In the genomic region with DNA sequence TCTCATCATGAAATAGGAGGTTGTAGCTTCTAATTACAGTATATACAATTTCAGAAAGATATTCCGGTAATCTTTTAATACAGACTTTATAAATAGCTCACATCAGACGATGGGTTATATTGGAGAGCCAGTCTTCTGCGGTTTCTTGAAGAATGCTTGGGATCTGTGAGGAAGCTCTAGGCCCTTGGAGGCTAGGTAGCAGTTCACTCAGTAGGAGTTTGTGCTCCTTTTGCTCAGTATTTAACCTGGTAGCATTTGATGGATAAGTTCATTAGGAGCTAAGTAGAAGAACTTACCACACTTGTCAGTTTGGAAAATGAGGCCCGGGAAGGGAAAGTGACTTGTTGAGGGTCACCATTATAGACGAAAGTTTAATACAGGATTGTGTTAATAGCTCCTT, we compare ENCODE assay signal across 8 cellular contexts. TPM values are rescaled to one million over a fixed set of nuclear protein-coding genes. Genes with fewer than 3 reads are reported as not detected.
A peak's percentile ranks its signal among the peaks of the same experiment; 100 is the strongest.
DNase-seq lines count a peak whose midpoint lies in the region; ATAC-seq and TF ChIP-seq lines count a peak whose summit lies in the region.

No MANE protein-coding gene starts in this region.

- H3K4me3 Mint-ChIP-seq in activated T-helper 2 cell treated with anti-CD3 and anti-CD28 coated beads, Interferon-gamma antibody, Interleukin-2, Interleukin-4, amounts not matched to agents 10 μg/mL and 5 μg/mL and 100 μg/mL, durations not matched to agents 14 hours and 24 hours and 36 hours (ENCODE audit: low read depth), result peak overlapping the region; percentile 80

- peaks cover 10% of the 10 kb centered on the region for H3K27me3 Mint-ChIP-seq in activated T-helper 2 cell treated with anti-CD3 and anti-CD28 coated beads, Interferon-gamma antibody, Interleukin-2, Interleukin-4, amounts not matched to agents 10 μg/mL and 5 μg/mL and 100 μg/mL, durations not matched to agents 14 hours and 24 hours and 36 hours (ENCODE audit: low read depth)

- peaks cover 54% of the 10 kb centered on the region for H4K20me1 ChIP-seq in hepatocyte (ENCODE audit: insufficient read depth, poor library complexity, severe bottlenecking)

- H3K4me1 ChIP-seq in hepatocyte (ENCODE audit: insufficient read depth), result no peaks in the 10 kb centered on the region
- no peaks in the 10 kb centered on the region for H3K4me1 ChIP-seq in effector memory CD4-positive, alpha-beta T cell (ENCODE audit: control insufficient read depth, insufficient read depth, low read length, poor library complexity, severe bottlenecking)

- H3K9me3 Mint-ChIP-seq in activated T-helper 2 cell treated with anti-CD3 and anti-CD28 coated beads, Interferon-gamma antibody, Interleukin-2, Interleukin-4, amounts not matched to agents 10 μg/mL and 5 μg/mL and 100 μg/mL, durations not matched to agents 14 hours and 24 hours and 36 hours, result no peaks in the 10 kb centered on the region

- peaks cover 3% of the 10 kb centered on the region for H3K36me3 ChIP-seq in hepatocyte (replicated peaks; ENCODE audit: insufficient read depth, low read depth)
- no peaks in the 10 kb centered on the region for H3K36me3 ChIP-seq in effector memory CD4-positive, alpha-beta T cell (ENCODE audit: control insufficient read depth, insufficient read depth, low read length)

- no peak overlapping the region for H3K27ac Mint-ChIP-seq in activated T-helper 2 cell treated with anti-CD3 and anti-CD28 coated beads, Interferon-gamma antibody, Interleukin-2, Interleukin-4, amounts not matched to agents 10 μg/mL and 5 μg/mL and 100 μg/mL, durations not matched to agents 14 hours and 24 hours and 36 hours

- DNase-seq in HL-60 (ENCODE audit: low read depth in 1 of 2, low spot score in 1 of 2) (no peak), hepatocyte (ENCODE audit: low spot score) (no peak)
- no peak for DNase-seq in activated T-helper 2 cell treated with anti-CD3 and anti-CD28 coated beads, Interferon-gamma antibody, Interleukin-2, Interleukin-4, amounts not matched to agents 10 μg/mL and 5 μg/mL and 100 μg/mL, durations not matched to agents 14 hours and 24 hours and 36 hours (ENCODE audit: low spot score)
- no peak for DNase-seq in effector memory CD4-positive, alpha-beta T cell

- WGBS in hepatocyte (ENCODE audit: low lambda C conversion rate, missing lambda C conversion rate), result 75% methylated on average over 5 of the region's 5 CpGs

- intact Hi-C loops in activated T-helper 2 cell treated with anti-CD3 and anti-CD28 coated beads, Interferon-gamma antibody, Interleukin-2, Interleukin-4, amounts not matched to agents 10 μg/mL and 5 μg/mL and 100 μg/mL, durations not matched to agents 14 hours and 24 hours and 36 hours (cut with micrococcal nuclease), result no loop called here

- H3K27ac ChIP-seq in HL-60 (replicated peaks) (peak overlapping the region; percentile 94), hepatocyte (peak overlapping the region; percentile 99), skin epidermis (peak overlapping the region in 15 of 21 experiments; percentile 91 to 100 (median 98))
- no peak overlapping the region for H3K27ac ChIP-seq in effector memory CD4-positive, alpha-beta T cell (ENCODE audit: insufficient read depth, low read length, poor library complexity, severe bottlenecking)

- peak overlapping the region; percentile 79 for H3K4me2 ChIP-seq in hepatocyte

- no peaks in the 10 kb centered on the region for H3K9me3 ChIP-seq in hepatocyte (ENCODE audit: low read depth)
- no peaks in the 10 kb centered on the region for H3K9me3 ChIP-seq in effector memory CD4-positive, alpha-beta T cell (ENCODE audit: control insufficient read depth, low read length)

- no peak overlapping the region for H2AFZ ChIP-seq in hepatocyte

- no peak for ATAC-seq in GM18498 (IDR thresholded peaks at IDR 0.05; ENCODE audit: unreplicated experiment)
- ATAC-seq in GM19452 (IDR thresholded peaks at IDR 0.05; ENCODE audit: unreplicated experiment), result no peak
- no peak for ATAC-seq in HG03521 (IDR thresholded peaks at IDR 0.05; ENCODE audit: unreplicated experiment)

- H3K36me3 Mint-ChIP-seq in activated T-helper 2 cell treated with anti-CD3 and anti-CD28 coated beads, Interferon-gamma antibody, Interleukin-2, Interleukin-4, amounts not matched to agents 10 μg/mL and 5 μg/mL and 100 μg/mL, durations not matched to agents 14 hours and 24 hours and 36 hours (ENCODE audit: low read depth), result peaks cover 9% of the 10 kb centered on the region

- H3K4me3 ChIP-seq in HL-60 (replicated peaks; ENCODE audit: insufficient read depth, low read length), result peak overlapping the region; percentile 79
- H3K4me3 ChIP-seq in hepatocyte, result peak overlapping the region; percentile 88
- peak overlapping the region in 5 of 7 experiments; percentile 69 to 97 (median 95) for H3K4me3 ChIP-seq in skin epidermis
- no peak overlapping the region for H3K4me3 ChIP-seq in effector memory CD4-positive, alpha-beta T cell (ENCODE audit: insufficient read depth, low read depth, low read length, poor library complexity, severe bottlenecking)

- peaks cover 75% of the 10 kb centered on the region for H3K79me2 ChIP-seq in hepatocyte

- H3K27me3 ChIP-seq in HL-60 (ENCODE audit: insufficient read depth, poor library complexity, severe bottlenecking) (no peaks in the 10 kb centered on the region), hepatocyte (no peaks in the 10 kb centered on the region)
- H3K27me3 ChIP-seq in effector memory CD4-positive, alpha-beta T cell (replicated peaks; ENCODE audit: control insufficient read depth, insufficient read depth, low read length, poor library complexity, severe bottlenecking), result no peaks in the 10 kb centered on the region

- no peak for TF ChIP-seq CTCF in HL-60 (IDR thresholded peaks at IDR 0.05; ENCODE audit: insufficient read depth, low read length)
- no peak for TF ChIP-seq CTCF in hepatocyte (IDR thresholded peaks at IDR 0.05; ENCODE audit: poor library complexity)

- H3K9me2 ChIP-seq in hepatocyte (replicated peaks; ENCODE audit: insufficient read depth), result no peaks in the 10 kb centered on the region

- peaks cover 22% of the 10 kb centered on the region for H3K4me1 Mint-ChIP-seq in activated T-helper 2 cell treated with anti-CD3 and anti-CD28 coated beads, Interferon-gamma antibody, Interleukin-2, Interleukin-4, amounts not matched to agents 10 μg/mL and 5 μg/mL and 100 μg/mL, durations not matched to agents 14 hours and 24 hours and 36 hours (ENCODE audit: low read depth)

RNA-seq across cellular contexts. Expression of a gene that starts 2.8 kb away (rescaled TPM):
- total RNA-seq in activated T-helper 2 cell treated with anti-CD3 and anti-CD28 coated beads, Interferon-gamma antibody, Interleukin-2, Interleukin-4, amounts not matched to agents 10 μg/mL and 5 μg/mL and 100 μg/mL, durations not matched to agents 14 hours and 24 hours and 36 hours, result 24.7 and 26.9 TPM in 2 replicates
- total RNA-seq in hepatocyte, result 91.9 and 113 TPM in 2 replicates
- 61.2 and 66.3 TPM in 2 replicates for polyA plus RNA-seq in hepatocyte
